ENCODE assay signal across 10 cellular contexts in the genomic region with DNA sequence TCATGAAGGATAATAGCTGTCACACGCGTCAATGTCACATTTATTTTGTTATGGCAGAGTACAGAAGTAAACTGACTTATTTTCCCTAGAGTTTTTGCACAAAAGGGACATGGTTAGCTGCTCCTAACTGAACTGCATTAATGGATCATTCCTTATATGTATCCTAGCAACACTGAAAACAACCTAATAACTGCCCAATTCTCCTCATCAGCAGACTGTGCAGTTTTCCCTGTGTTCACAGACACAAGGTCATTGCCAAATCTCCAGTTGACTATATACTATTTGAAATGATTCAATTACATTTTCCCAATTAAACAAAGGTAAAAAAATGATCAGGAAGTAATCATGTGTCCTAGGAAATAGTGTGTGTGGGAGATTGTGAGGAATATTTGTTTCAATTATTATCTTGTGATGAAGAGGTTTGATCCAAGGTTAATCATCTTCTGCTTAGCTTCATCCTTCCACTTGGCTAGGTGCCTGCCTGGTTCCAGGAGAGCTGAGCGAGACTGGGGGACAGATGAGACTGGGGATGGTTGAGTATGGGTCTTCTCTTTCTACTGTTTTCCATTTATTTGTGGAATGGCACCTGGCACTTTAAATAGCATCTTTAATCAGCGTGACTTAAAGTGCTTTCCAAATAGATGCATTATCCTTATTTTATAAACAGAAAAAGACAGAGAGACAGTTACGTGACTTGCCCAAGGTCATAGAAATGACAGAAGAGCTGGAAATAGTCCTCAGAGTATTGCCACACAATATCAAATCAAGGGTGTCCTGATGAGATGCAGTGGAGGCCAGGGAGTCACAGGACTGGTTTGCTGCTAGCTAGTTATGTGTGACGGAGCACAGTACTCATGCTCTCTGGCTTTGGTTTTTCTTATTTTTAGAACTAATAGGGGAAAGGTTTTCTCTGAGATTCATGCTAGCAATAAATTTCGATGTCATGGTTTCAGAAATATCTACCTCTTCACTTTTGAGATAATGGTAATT.
"Had no signal": no experiment of that assay in that cellular context is flagged by ENCODE, and none has a peak within 500 bp of the region (broad histone marks: within the 10 kb centered on the region; RNA-seq: fewer than 3 reads in every experiment).

No MANE protein-coding gene starts in this region.

- H3K4me1 ChIP-seq: body of pancreas, upper lobe of right lung had no signal

- H3K4me3 ChIP-seq: body of pancreas, upper lobe of right lung had no signal

- H3K27me3 ChIP-seq: body of pancreas, upper lobe of right lung had no signal

- ATAC-seq: body of pancreas, esophagus mucosa, natural killer cell, upper lobe of right lung had no signal

- DNase-seq: activated naive CD4-positive, alpha-beta T cell treated with anti-CD3 and anti-CD28 coated beads, Interleukin-2, amount 50 U/mL, for 16 hours; activated T-cell treated with anti-CD3 and anti-CD28 coated beads, Interleukin-2, amount 50 U/mL, for 1 hour; cerebellar nuclear complex; dermis blood vessel endothelial cell; natural killer cell; occipital lobe; stimulated activated CD4-positive, alpha-beta T cell treated with anti-CD3 and anti-CD28 coated beads, Interleukin-4, amount 100 ng/mL, for 1 hour; upper lobe of right lung had no signal

- H3K36me3 ChIP-seq: upper lobe of right lung had no signal

- H3K27ac ChIP-seq: body of pancreas, upper lobe of right lung had no signal

- H3K9me3 ChIP-seq: body of pancreas, upper lobe of right lung had no signal
